Comparison of ENCODE assay signal across 12 cellular contexts in genomic region chr15:40846846-40847224, GRCh38. TPM values are rescaled to one million over a fixed set of nuclear protein-coding genes. Genes with fewer than 3 reads are reported as not detected.
DNase-seq lines count a peak whose midpoint lies in the region; ATAC-seq and TF ChIP-seq lines count a peak whose summit lies in the region.
"Had no signal": no experiment of that assay in that cellular context is flagged by ENCODE, and none has a peak within 500 bp of the region (broad histone marks: within the 10 kb centered on the region; RNA-seq: fewer than 3 reads in every experiment).

No MANE protein-coding gene starts in this region.

- peak overlapping the region; percentile 93 for H3K27ac ChIP-seq in C4-2B
- peak overlapping the region; percentile 98 for H3K27ac ChIP-seq in mucosa of rectum (ENCODE audit: low read depth in 2 of 2, low read length in 2 of 2)
- no peak overlapping the region for H3K27ac ChIP-seq in ovary

- no peak for TF ChIP-seq EP300 in ovary (IDR thresholded peaks at IDR 0.05)

- peaks cover 7 to 9% of the 10 kb centered on the region in 2 donors for H3K36me3 ChIP-seq in mucosa of rectum (ENCODE audit: control insufficient read depth in 2 of 2, insufficient read depth in 2 of 2, low read length in 2 of 2)
- no peaks in the 10 kb centered on the region for H3K36me3 ChIP-seq in ovary

- intact Hi-C loops in ovary (cut with DNase I) = no loop called here

- no peak overlapping the region for H3K4me3 Mint-ChIP-seq in activated naive CD8-positive, alpha-beta T cell treated with anti-CD3 and anti-CD28 coated beads, Interleukin-2, amount 50 U/mL, for 24 hours
- H3K4me3 Mint-ChIP-seq: stimulated activated naive CD8-positive, alpha-beta T cell treated with anti-CD3 and anti-CD28 coated beads, Interleukin-15, Interleukin-2, amounts not matched to agents 100 ng/mL and 50 ng/mL, for 24 hours had no signal

- H3K36me3 Mint-ChIP-seq in activated naive CD8-positive, alpha-beta T cell treated with anti-CD3 and anti-CD28 coated beads, Interleukin-2, amount 50 U/mL, for 24 hours (ENCODE audit: low read depth) = peaks cover 3% of the 10 kb centered on the region

- H3K27me3 Mint-ChIP-seq in activated naive CD8-positive, alpha-beta T cell treated with anti-CD3 and anti-CD28 coated beads, Interleukin-2, amount 50 U/mL, for 24 hours = peaks cover 22% of the 10 kb centered on the region

- H3K9ac ChIP-seq in mucosa of rectum (ENCODE audit: low read depth in 1 of 2, low read length in 2 of 2) = peak overlapping the region; percentile 88 to 94

- H3K4me1 Mint-ChIP-seq in activated naive CD8-positive, alpha-beta T cell treated with anti-CD3 and anti-CD28 coated beads, Interleukin-2, amount 50 U/mL, for 24 hours = peaks cover 30% of the 10 kb centered on the region

- H3K4me3 ChIP-seq in mucosa of rectum (ENCODE audit: low read length in 2 of 2) (peak overlapping the region; percentile 68 to 87), ovary (no peak overlapping the region)

- no peak for TF ChIP-seq CTCF in C4-2B (conservative IDR thresholded peaks at IDR 0.05)
- TF ChIP-seq CTCF in ovary (IDR thresholded peaks at IDR 0.05) = no peak

- ATAC-seq in HG02610 (IDR thresholded peaks at IDR 0.05; ENCODE audit: unreplicated experiment) (peak; percentile 20), HG03108 (IDR thresholded peaks at IDR 0.05; ENCODE audit: unreplicated experiment) (no peak)
- no peak for ATAC-seq in activated naive CD8-positive, alpha-beta T cell treated with anti-CD3 and anti-CD28 coated beads, Interleukin-2, amount 50 U/mL, for 24 hours

- H3K27me3 ChIP-seq in mucosa of rectum (ENCODE audit: control insufficient read depth in 2 of 2, insufficient read depth in 2 of 2, low read length in 2 of 2) = no peaks in the 10 kb centered on the region
- peaks cover 2% of the 10 kb centered on the region for H3K27me3 ChIP-seq in ovary

- peak overlapping the region; percentile 39 for H3K27ac Mint-ChIP-seq in activated naive CD8-positive, alpha-beta T cell treated with anti-CD3 and anti-CD28 coated beads, Interleukin-2, amount 50 U/mL, for 24 hours
- H3K27ac Mint-ChIP-seq: stimulated activated naive CD8-positive, alpha-beta T cell treated with anti-CD3 and anti-CD28 coated beads, Interleukin-15, Interleukin-2, amounts not matched to agents 100 ng/mL and 50 ng/mL, for 24 hours had no signal

- H3K9me3 Mint-ChIP-seq in activated naive CD8-positive, alpha-beta T cell treated with anti-CD3 and anti-CD28 coated beads, Interleukin-2, amount 50 U/mL, for 24 hours = no peaks in the 10 kb centered on the region
- H3K9me3 Mint-ChIP-seq: stimulated activated naive CD8-positive, alpha-beta T cell treated with anti-CD3 and anti-CD28 coated beads, Interleukin-15, Interleukin-2, amounts not matched to agents 100 ng/mL and 50 ng/mL, for 24 hours had no signal

- peaks cover 26 to 31% of the 10 kb centered on the region in 2 donors for H3K4me1 ChIP-seq in mucosa of rectum (ENCODE audit: control insufficient read depth in 2 of 2, insufficient read depth in 2 of 2, low read length in 2 of 2)
- H3K4me1 ChIP-seq in ovary (ENCODE audit: insufficient read depth) = no peaks in the 10 kb centered on the region

- TF ChIP-seq POLR2A in ovary (IDR thresholded peaks at IDR 0.05) = no peak

- DNase-seq in activated naive CD8-positive, alpha-beta T cell treated with anti-CD3 and anti-CD28 coated beads, Interleukin-2, amount 50 U/mL, for 24 hours = no peak
- no peak for DNase-seq in ovary
- DNase-seq in MV-4-11 (lab: John Stamatoyannopoulos, UW) = no peak
- no peak for DNase-seq in NCI-H526 (lab: John Stamatoyannopoulos, UW)
- DNase-seq: activated CD4-positive, CD25-positive, alpha-beta regulatory T cell; retina had no signal

- H3K9me3 ChIP-seq in mucosa of rectum (ENCODE audit: control insufficient read depth in 2 of 2, low read length in 2 of 2) = no peaks in the 10 kb centered on the region
- H3K9me3 ChIP-seq in ovary = no peaks in the 10 kb centered on the region

RNA-seq across cellular contexts. Expression of gene SPINT1, which starts 3.0 kb away (rescaled TPM):
- 100 to 1,000 TPM in 1 of 7 donors, 10 to 100 TPM in 2, 1 to 10 TPM in 3, under 1 TPM in 1; 0.76 to 131 (median 7.4) TPM for total RNA-seq in ovary
- 1 to 10 TPM; 1.6 to 2.0 TPM for polyA plus RNA-seq in ovary

RNA-seq across cellular contexts. Expression of gene PPP1R14D, which starts 18.3 kb away (rescaled TPM):
- under 1 TPM in 1 of 7 donors, not detected in 6; 0.95 TPM for total RNA-seq in ovary
- polyA plus RNA-seq in ovary = not detected
- polyA plus RNA-seq: BJ had no signal

RNA-seq across cellular contexts. Expression of gene RHOV, which starts 27.2 kb away (rescaled TPM):
- 1 to 10 TPM in 1 of 7 donors, under 1 TPM in 3, not detected in 3; 0.22 to 3.4 (median 0.33) TPM for total RNA-seq in ovary
- under 1 TPM; 0.07 to 0.13 TPM for polyA plus RNA-seq in ovary

RNA-seq across cellular contexts. Expression of gene DNAJC17, which starts 39.6 kb away (rescaled TPM):
- total RNA-seq in ovary = 10 to 100 TPM; 10.5 to 39.1 (median 31.7) TPM
- polyA plus RNA-seq in ovary = 10 to 100 TPM; 26.9 to 57.9 TPM

RNA-seq across cellular contexts. Expression of gene ZFYVE19, which starts 39.9 kb away (rescaled TPM):
- 10 to 100 TPM; 15.9 to 31.0 (median 17.4) TPM for total RNA-seq in ovary
- polyA plus RNA-seq in ovary = 10 to 100 TPM; 14.7 to 19.1 TPM

Comparison
In these comparisons a context has a peak if more than half of its experiments do, and no peak if none do; other contexts are left out.
1. H3K27ac ChIP-seq: peak in C4-2B (single experiment) and mucosa of rectum (2 of 2); none in ovary (0 of 2).